In the genomic region with DNA sequence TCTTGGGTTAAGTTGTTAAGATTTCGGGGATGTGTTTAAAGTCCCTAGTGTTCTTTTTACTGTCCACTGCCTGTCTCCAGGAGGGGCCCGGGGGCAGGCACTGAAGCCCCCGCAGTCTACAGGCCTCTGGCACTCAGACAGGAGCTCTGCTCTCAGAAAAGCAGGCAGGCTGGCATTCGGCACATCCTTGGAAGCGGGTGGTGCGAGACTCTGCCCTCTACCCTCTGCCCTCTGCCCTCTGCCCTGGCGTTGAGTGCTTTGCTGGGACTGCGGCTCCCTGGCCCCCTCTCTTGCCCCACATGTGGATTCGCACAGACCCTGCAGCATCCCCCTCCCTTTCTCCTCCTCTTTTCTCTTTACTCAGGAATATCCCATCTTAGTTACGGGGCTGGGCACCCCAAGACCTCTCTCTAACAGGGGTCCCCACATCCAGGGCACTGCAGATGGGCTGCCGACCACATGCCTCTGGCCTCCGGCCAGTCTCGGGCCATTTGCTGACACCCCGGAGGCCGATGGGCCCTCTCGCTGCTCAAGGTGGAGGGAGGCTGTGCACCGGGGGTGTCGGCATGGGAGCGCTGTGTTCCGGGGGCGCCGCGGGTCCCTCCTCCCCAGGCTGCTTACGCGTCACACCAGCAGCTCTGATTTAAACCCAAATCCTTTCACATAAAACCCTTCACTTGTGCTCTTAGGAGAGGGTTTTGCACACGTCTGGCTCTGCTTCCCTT, we compare ENCODE assay signal across 23 cellular contexts.
"Had no signal": no experiment of that assay in that cellular context is flagged by ENCODE, and none has a peak within 500 bp of the region (broad histone marks: within the 10 kb centered on the region; RNA-seq: fewer than 3 reads in every experiment).

No MANE protein-coding gene starts in this region.

- H3K4me3 Mint-ChIP-seq: effector memory CD8-positive, alpha-beta T cell; memory B cell; natural killer cell; stimulated activated memory B cell treated with anti-CD40 and anti-IgM and Interleukin-4, amounts not matched to agents 10 μg/mL and 1 μg/mL and 100 μg/mL, for 72 hours; type B pancreatic cell had no signal

- H3K27ac ChIP-seq: esophagus squamous epithelium, left lung, psoas muscle, sigmoid colon, testis, tibial artery had no signal

- H3K27me3 Mint-ChIP-seq: effector memory CD8-positive, alpha-beta T cell; stimulated activated memory B cell treated with anti-CD40 and anti-IgM and Interleukin-4, amounts not matched to agents 10 μg/mL and 1 μg/mL and 100 μg/mL, for 72 hours had no signal

- H3K4me1 Mint-ChIP-seq: natural killer cell; stimulated activated memory B cell treated with anti-CD40 and anti-IgM and Interleukin-4, amounts not matched to agents 10 μg/mL and 1 μg/mL and 100 μg/mL, for 72 hours had no signal

- H3K27me3 ChIP-seq: esophagus squamous epithelium, left lung, sigmoid colon, testis had no signal

- H3K4me3 ChIP-seq: esophagus squamous epithelium, left lung, lung, psoas muscle, sigmoid colon, testis, tibial artery had no signal

- H3K27ac Mint-ChIP-seq: effector memory CD8-positive, alpha-beta T cell; memory B cell; natural killer cell; stimulated activated memory B cell treated with anti-CD40 and anti-IgM and Interleukin-4, amounts not matched to agents 10 μg/mL and 1 μg/mL and 100 μg/mL, for 72 hours; type B pancreatic cell had no signal

- H3K4me1 ChIP-seq: esophagus squamous epithelium, left lung, psoas muscle, sigmoid colon, testis, tibial artery had no signal

- ATAC-seq: effector memory CD8-positive, alpha-beta T cell; left cardiac atrium; left lung; natural killer cell; psoas muscle; right cardiac atrium; stimulated activated memory B cell treated with anti-CD40 and anti-IgM and Interleukin-4, amounts not matched to agents 10 μg/mL and 1 μg/mL and 100 μg/mL, for 72 hours; stimulated activated naive CD8-positive, alpha-beta T cell treated with anti-CD3 and anti-CD28 coated beads, Interleukin-15, Interleukin-2, amounts not matched to agents 100 U/mL and 50 U/mL, for 24 hours had no signal

- H3K9me3 Mint-ChIP-seq: effector memory CD8-positive, alpha-beta T cell; natural killer cell; type B pancreatic cell had no signal

- FAIRE-seq: endometrium had no signal

- H3K36me3 Mint-ChIP-seq: memory B cell; natural killer cell; stimulated activated memory B cell treated with anti-CD40 and anti-IgM and Interleukin-4, amounts not matched to agents 10 μg/mL and 1 μg/mL and 100 μg/mL, for 72 hours; type B pancreatic cell had no signal

- DNase-seq: cortex of kidney; effector memory CD8-positive, alpha-beta T cell; erythroblast; esophagus squamous epithelium; foreskin melanocyte; head of caudate nucleus; left cardiac atrium; natural killer cell; nucleus accumbens; sigmoid colon; stimulated activated CD4-positive, alpha-beta T cell treated with anti-CD3 and anti-CD28 coated beads, Interleukin-4, amount 100 ng/mL, for 4 hours; stimulated activated naive CD8-positive, alpha-beta T cell treated with anti-CD3 and anti-CD28 coated beads, Interleukin-15, Interleukin-2, amounts not matched to agents 100 U/mL and 50 U/mL, for 24 hours; substantia nigra; testis; tibial artery had no signal

- H3K36me3 ChIP-seq: esophagus squamous epithelium, left lung, sigmoid colon, tibial artery had no signal

- H3K9me3 ChIP-seq: esophagus squamous epithelium, left lung, psoas muscle, sigmoid colon, testis had no signal
